ENCODE assay signal across 22 cellular contexts in genomic region chr4:118948545-118949144, GRCh38. TPM values are rescaled to one million over a fixed set of nuclear protein-coding genes. Genes with fewer than 3 reads are reported as not detected.
DNase-seq lines count a peak whose midpoint lies in the region; ATAC-seq, FAIRE-seq and TF ChIP-seq lines count a peak whose summit lies in the region.
"Had no signal": no experiment of that assay in that cellular context is flagged by ENCODE, and none has a peak within 500 bp of the region (broad histone marks: within the 10 kb centered on the region; RNA-seq: fewer than 3 reads in every experiment).

No MANE protein-coding gene starts in this region.

- H3K27ac ChIP-seq in esophagus muscularis mucosa (replicated peaks in 1 of 4) (peak overlapping the region; percentile 47 to 87 (median 85)), sigmoid colon (peak overlapping the region; percentile 48 to 90 (median 73))
- H3K27ac ChIP-seq: colonic mucosa, SJSA1 had no signal

- no peaks in the 10 kb centered on the region for H3K9me3 ChIP-seq in esophagus muscularis mucosa
- H3K9me3 ChIP-seq in sigmoid colon: no peaks in the 10 kb centered on the region
- H3K9me3 ChIP-seq: colonic mucosa, heart right ventricle, SJSA1 had no signal

- intact Hi-C loops in esophagus muscularis mucosa (cut with DNase I) (no loop called here), sigmoid colon (cut with DNase I) (no loop called here)

- no peak for ATAC-seq in HG02840 (IDR thresholded peaks at IDR 0.05; ENCODE audit: low FRiP score, unreplicated experiment)
- ATAC-seq: HCT116, left lobe of liver, T-cell had no signal

- DNase-seq in ELR (ENCODE audit: low read depth): peak; percentile 36
- peak; percentile 1 for DNase-seq in MV-4-11 (lab: John Stamatoyannopoulos, UW)
- no peak for DNase-seq in esophagus muscularis mucosa (ENCODE audit: extremely low spot score)
- no peak for DNase-seq in sigmoid colon
- DNase-seq in stimulated activated naive CD4-positive, alpha-beta T cell treated with Interleukin-2 at 50 U/mL for 16 hours (lab: John Stamatoyannopoulos, UW): no peak
- no peak for DNase-seq in D721Med (ENCODE audit: insufficient read length, low spot score)
- DNase-seq in stimulated activated naive CD4-positive, alpha-beta T cell (lab: John Stamatoyannopoulos, UW): no peak
- DNase-seq: activated CD4-positive, alpha-beta T cell treated with anti-CD3 and anti-CD28 coated beads for 1 hour; activated gamma-delta T cell; colonic mucosa; heart right ventricle; mesenchymal stem cell; NCI-H524 treated with DMSO at 0.1 percent for 48 hours; nucleus accumbens; stimulated activated CD4-positive, alpha-beta T cell treated with anti-CD3 and anti-CD28 coated beads, Interleukin-2, amount 100 ng/mL, for 24 hours; T-cell had no signal

- TF ChIP-seq CTCF in esophagus muscularis mucosa (IDR thresholded peaks at IDR 0.05) (no peak), sigmoid colon (IDR thresholded peaks at IDR 0.05) (no peak), D721Med (IDR thresholded peaks at IDR 0.05; ENCODE audit: insufficient read depth, missing control alignments) (no peak)

- no peak overlapping the region for H3K4me3 ChIP-seq in esophagus muscularis mucosa
- H3K4me3 ChIP-seq in sigmoid colon: no peak overlapping the region
- H3K4me3 ChIP-seq: colonic mucosa, heart right ventricle, SJSA1, smooth muscle cell had no signal

- H3K4me1 ChIP-seq in esophagus muscularis mucosa (peaks cover 34 to 94% (median 87%) of the 10 kb centered on the region in 4 donors), sigmoid colon (peaks cover 0 to 83% (median 53%) of the 10 kb centered on the region in 4 donors)
- H3K4me1 ChIP-seq: colonic mucosa had no signal

- TF ChIP-seq POLR2A in esophagus muscularis mucosa (IDR thresholded peaks at IDR 0.05; ENCODE audit: low read depth) (no peak), sigmoid colon (IDR thresholded peaks at IDR 0.05) (no peak)

- H3K27me3 ChIP-seq in esophagus muscularis mucosa (no peaks in the 10 kb centered on the region), sigmoid colon (no peaks in the 10 kb centered on the region)
- H3K27me3 ChIP-seq: colonic mucosa, heart right ventricle, SJSA1 had no signal

- no peaks in the 10 kb centered on the region for H3K36me3 ChIP-seq in esophagus muscularis mucosa
- H3K36me3 ChIP-seq in sigmoid colon: no peaks in the 10 kb centered on the region
- H3K36me3 ChIP-seq: colonic mucosa, heart right ventricle, SJSA1 had no signal

- 37% methylated on average over 3 of the region's 3 CpGs for WGBS in esophagus muscularis mucosa
- 56 to 88% methylated on average over 3 of the region's 3 CpGs for WGBS in sigmoid colon, 2 donors

- FAIRE-seq in D721Med (lab: Jason Lieb, UNC): no peak

- TF ChIP-seq EP300 in esophagus muscularis mucosa (IDR thresholded peaks at IDR 0.05): no peak
- no peak for TF ChIP-seq EP300 in sigmoid colon (IDR thresholded peaks at IDR 0.05)

RNA-seq across cellular contexts. Expression of gene SYNPO2, which starts 60.0 kb away (rescaled TPM):
- total RNA-seq in esophagus muscularis mucosa: 1,000 to 10,000 TPM; 2,073 to 2,783 (median 2,517) TPM
- 1,000 to 10,000 TPM in 3 of 4 donors, 100 to 1,000 TPM in 1; 611 to 1,591 (median 1,204) TPM for total RNA-seq in sigmoid colon
- 10 to 100 TPM in 1 of 3 donors, 1 to 10 TPM in 2; 2.1 to 34.6 (median 9.0) TPM for polyA plus RNA-seq in sigmoid colon
- polyA plus RNA-seq: CD14-positive monocyte had no signal

Comparison
In these comparisons a context has a peak if more than half of its experiments do, and no peak if none do; other contexts are left out.
1. DNase-seq: peak in ELR (single experiment) and MV-4-11 (single experiment); none in esophagus muscularis mucosa (single experiment), sigmoid colon (single experiment), stimulated activated naive CD4-positive, alpha-beta T cell treated with Interleukin-2 at 50 U/mL for 16 hours (single experiment), D721Med (single experiment) and stimulated activated naive CD4-positive, alpha-beta T cell (0 of 6).